28 cellular contexts compared by ENCODE assay signal in the genomic region with DNA sequence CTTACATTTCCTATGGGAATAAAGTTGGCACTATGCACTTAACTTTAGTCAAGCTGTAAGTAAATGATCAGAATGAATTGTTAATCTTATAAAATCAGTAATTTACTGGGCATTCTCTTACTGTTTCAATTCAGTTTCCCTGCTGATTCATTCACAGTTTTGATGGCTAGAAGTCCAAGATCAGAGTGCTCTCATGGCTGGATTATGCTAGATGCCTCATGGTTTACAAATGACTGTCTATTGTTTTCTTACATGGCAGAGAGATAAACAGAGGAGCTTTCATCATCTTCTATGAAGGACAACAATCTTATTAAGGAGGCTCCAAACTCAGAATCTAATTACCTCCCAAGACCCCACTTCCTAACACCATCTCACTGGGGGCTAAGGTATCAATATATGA.
DNase-seq lines count a peak whose midpoint lies in the region; TF ChIP-seq lines count a peak whose summit lies in the region.
"Had no signal": no experiment of that assay in that cellular context is flagged by ENCODE, and none has a peak within 500 bp of the region (broad histone marks: within the 10 kb centered on the region; RNA-seq: fewer than 3 reads in every experiment).

No MANE protein-coding gene starts in this region.

- no peaks in the 10 kb centered on the region for H3K36me3 Mint-ChIP-seq in activated CD4-positive, alpha-beta memory T cell treated with anti-CD3 and anti-CD28 coated beads for 36 hours

- in situ Hi-C loops in SK-MEL-5 (cut with HindIII; ENCODE audit: low pct_unique_long_range_greater_than_20kb, low sequenced_read_pairs) = no loop called here

- peaks cover 1% of the 10 kb centered on the region for H3K27me3 Mint-ChIP-seq in activated CD4-positive, alpha-beta memory T cell treated with anti-CD3 and anti-CD28 coated beads for 36 hours

- DNase-seq in GM04503 (ENCODE audit: low read depth) = peak; percentile 5
- DNase-seq in SK-MEL-5 (ENCODE audit: low read depth, low spot score) = peak; percentile 1
- peak; percentile 32 to 51 for DNase-seq in foreskin fibroblast
- peak; percentile 74 for DNase-seq in pons (ENCODE audit: low spot score)
- DNase-seq in activated CD4-positive, alpha-beta memory T cell treated with anti-CD3 and anti-CD28 coated beads for 36 hours = no peak
- no peak for DNase-seq in effector CD8-positive, alpha-beta T cell (lab: John Stamatoyannopoulos, UW)
- no peak for DNase-seq in NAMALWA (ENCODE audit: low spot score)
- no peak for DNase-seq in SK-N-DZ (ENCODE audit: low spot score)
- DNase-seq: 8988T; ACHN; Calu3; DMS79 treated with DMSO at 0.1 percent for 48 hours; GF-D8; GOT3; HFFc6; Kasumi-1; NCI-H1105; NCI-H1436 treated with DMSO at 0.1 percent for 48 hours; NCI-H187 treated with DMSO at 0.1 percent for 48 hours; NCI-H2171 treated with DMSO at 0.1 percent for 48 hours; NCI-H345; NCI-H524; NCI-H748 treated with DMSO at 0.1 percent for 48 hours; NK-92 treated with Interleukin-12 subunit alpha and Interleukin-12 subunit beta, amount 100 ng/mL, for 24 hours; SHP77 had no signal

- no peak for TF ChIP-seq CTCF in foreskin fibroblast (IDR thresholded peaks at IDR 0.05; ENCODE audit: low read depth, low read length)

- intact Hi-C loops in activated CD4-positive, alpha-beta memory T cell treated with anti-CD3 and anti-CD28 coated beads for 36 hours (cut with micrococcal nuclease) = no loop called here

- H3K4me3 Mint-ChIP-seq in activated CD4-positive, alpha-beta memory T cell treated with anti-CD3 and anti-CD28 coated beads for 36 hours = no peak overlapping the region
- H3K4me3 Mint-ChIP-seq: HFFc6 had no signal

- H3K9me3 Mint-ChIP-seq in activated CD4-positive, alpha-beta memory T cell treated with anti-CD3 and anti-CD28 coated beads for 36 hours = no peaks in the 10 kb centered on the region
- H3K9me3 Mint-ChIP-seq: HFFc6 had no signal

- H3K4me3 ChIP-seq in foreskin fibroblast (ENCODE audit: low read depth in 1 of 2, low read length in 2 of 2) = no peak overlapping the region
- H3K4me3 ChIP-seq: HAP-1, K562, SK-N-MC had no signal

- no peak overlapping the region for H3K27ac Mint-ChIP-seq in activated CD4-positive, alpha-beta memory T cell treated with anti-CD3 and anti-CD28 coated beads for 36 hours
- H3K27ac Mint-ChIP-seq: HFFc6 had no signal

- POLR2A ChIA-PET in activated CD4-positive, alpha-beta memory T cell treated with anti-CD3 and anti-CD28 coated beads for 36 hours (lab: Charles Lee) = no interaction called here

- CTCF ChIA-PET in activated CD4-positive, alpha-beta memory T cell treated with anti-CD3 and anti-CD28 coated beads for 36 hours (lab: Charles Lee) = no interaction called here

- no peaks in the 10 kb centered on the region for H3K4me1 Mint-ChIP-seq in activated CD4-positive, alpha-beta memory T cell treated with anti-CD3 and anti-CD28 coated beads for 36 hours (ENCODE audit: low read depth)

Comparison
In these comparisons a context has a peak if more than half of its experiments do, and no peak if none do; other contexts are left out.
1. DNase-seq: peak in GM04503 (single experiment), SK-MEL-5 (single experiment), foreskin fibroblast (2 of 2) and pons (single experiment); none in activated CD4-positive, alpha-beta memory T cell treated with anti-CD3 and anti-CD28 coated beads for 36 hours (single experiment), effector CD8-positive, alpha-beta T cell (single experiment), NAMALWA (single experiment) and SK-N-DZ (single experiment).